In the genomic region with DNA sequence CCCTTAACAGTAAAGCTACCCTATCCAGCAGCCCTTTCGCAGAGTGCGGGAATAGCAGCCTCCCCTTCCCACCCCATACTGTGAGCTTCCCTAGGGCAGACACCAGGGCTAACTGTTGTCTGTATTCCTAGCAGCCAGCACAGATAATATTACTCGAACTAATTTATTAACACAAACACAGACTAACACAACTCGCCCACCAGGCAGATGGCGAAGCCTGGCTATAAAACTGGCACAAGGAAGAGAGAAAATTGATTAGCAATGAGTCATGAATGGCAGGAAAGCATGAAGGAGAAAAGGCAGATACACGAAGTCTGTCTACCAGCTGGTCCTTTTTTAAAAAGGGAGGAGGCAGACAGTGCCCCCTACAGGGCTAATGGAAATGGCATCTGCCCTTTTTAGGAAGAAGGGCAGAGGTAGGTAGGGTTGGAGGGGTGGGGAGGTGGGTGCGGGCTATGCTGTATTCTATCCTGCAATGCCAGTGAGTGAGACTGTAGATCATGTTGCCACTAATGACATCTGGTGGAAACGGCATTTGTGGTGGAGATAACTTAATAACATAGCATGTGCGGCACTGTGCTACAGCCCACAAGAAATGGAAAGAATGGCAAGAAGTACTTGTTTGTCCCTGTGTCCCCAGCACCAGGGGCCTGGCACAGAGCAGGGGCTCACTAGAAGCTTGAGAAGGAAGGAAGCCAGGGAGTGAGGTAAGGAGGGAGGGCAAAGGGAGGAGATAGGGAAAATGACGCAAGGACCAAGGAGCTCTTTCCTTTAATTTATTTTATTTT, we compare ENCODE assay signal across 8 cellular contexts. TPM values are rescaled to one million over a fixed set of nuclear protein-coding genes. Genes with fewer than 3 reads are reported as not detected.
DNase-seq lines count a peak whose midpoint lies in the region; ATAC-seq and TF ChIP-seq lines count a peak whose summit lies in the region.

No MANE protein-coding gene starts in this region.

- CTCF ChIA-PET in activated naive CD4-positive, alpha-beta T cell treated with anti-CD3 and anti-CD28 coated beads for 36 hours (lab: Charles Lee) = interaction anchor here (0.6 to 9.7 kb wide), 31 partner anchors 9 to 796 kb away, joined by 3 to 95 read pairs (median 4); a partner anchor contains a TSS

- no peak for TF ChIP-seq POLR2A in gastrocnemius medialis (IDR thresholded peaks at IDR 0.05)

- H3K27me3 Mint-ChIP-seq in activated naive CD4-positive, alpha-beta T cell treated with anti-CD3 and anti-CD28 coated beads for 36 hours (ENCODE audit: low read depth) = peaks cover 14% of the 10 kb centered on the region

- no peaks in the 10 kb centered on the region for H3K79me2 ChIP-seq in KMS-11 (ENCODE audit: insufficient read depth, low read depth)

- peak; percentile 60 for TF ChIP-seq CTCF in KMS-11 (conservative IDR thresholded peaks at IDR 0.05; ENCODE audit: low read depth, low read length)
- peak in 3 of 5 experiments; percentile 32 to 53 (median 43) for TF ChIP-seq CTCF in gastrocnemius medialis (IDR thresholded peaks at IDR 0.05 in 4 of 5, conservative IDR thresholded peaks at IDR 0.05 in 1 of 5)

- no peak overlapping the region for H3K27ac Mint-ChIP-seq in activated naive CD4-positive, alpha-beta T cell treated with anti-CD3 and anti-CD28 coated beads for 36 hours

- H2AFZ ChIP-seq in KMS-11 (ENCODE audit: low read depth) = no peak overlapping the region

- H3K4me1 ChIP-seq in KMS-11 (ENCODE audit: low read depth, poor library complexity, severe bottlenecking) (no peaks in the 10 kb centered on the region), gastrocnemius medialis (no peaks in the 10 kb centered on the region)

- intact Hi-C loops in activated naive CD4-positive, alpha-beta T cell treated with anti-CD3 and anti-CD28 coated beads for 36 hours (cut with micrococcal nuclease) = loop anchor here (2.0 kb wide), 1 partner anchor 336 kb away; no protein-coding TSS in a partner anchor
- intact Hi-C loops in left cardiac atrium (cut with DNase I) (no loop called here), gastrocnemius medialis (cut with DNase I; ENCODE audit: low total_unique reads) (no loop called here)

- no peak overlapping the region for H3K27ac ChIP-seq in KMS-11
- H3K27ac ChIP-seq in gastrocnemius medialis = no peak overlapping the region

- H3K9ac ChIP-seq in KMS-11 = no peak overlapping the region

- no peak overlapping the region for H3K4me3 Mint-ChIP-seq in activated naive CD4-positive, alpha-beta T cell treated with anti-CD3 and anti-CD28 coated beads for 36 hours

- H3K4me3 ChIP-seq in KMS-11 (IDR thresholded peaks at IDR 0.05; ENCODE audit: insufficient read depth, low read depth, low read length) (no peak overlapping the region), gastrocnemius medialis (no peak overlapping the region)

- H3K4me1 Mint-ChIP-seq in activated naive CD4-positive, alpha-beta T cell treated with anti-CD3 and anti-CD28 coated beads for 36 hours (ENCODE audit: low read depth) = peaks cover 4% of the 10 kb centered on the region

- H3K27me3 ChIP-seq in KMS-11 (ENCODE audit: insufficient read depth, low read depth) (no peaks in the 10 kb centered on the region), gastrocnemius medialis (peaks cover 0 to 4% (median 2%) of the 10 kb centered on the region in 3 donors)

- in situ Hi-C loops in gastrocnemius medialis (cut with MboI; ENCODE audit: low sequenced_read_pairs in 4 of 4) = loop anchor here in 1 of 4 donors (5.0 kb wide), 1 partner anchor 107 kb away; no protein-coding TSS in a partner anchor

- no peak overlapping the region for H3K4me2 ChIP-seq in KMS-11

- H3K36me3 ChIP-seq in KMS-11 (ENCODE audit: insufficient read depth) = no peaks in the 10 kb centered on the region
- no peaks in the 10 kb centered on the region for H3K36me3 ChIP-seq in gastrocnemius medialis

- H3K9me3 ChIP-seq in gastrocnemius medialis = no peaks in the 10 kb centered on the region

- DNase-seq in DMS114 treated with DMSO at 0.1 percent for 48 hours (lab: John Stamatoyannopoulos, UW; ENCODE audit: unreplicated experiment) (peak; percentile 12), SK-N-DZ (ENCODE audit: low spot score) (peak; percentile 72), left cardiac atrium (peak; percentile 42), gastrocnemius medialis (peak in 1 of 2 donors; percentile 16)
- peak; percentile 87 for DNase-seq in activated naive CD4-positive, alpha-beta T cell treated with anti-CD3 and anti-CD28 coated beads for 36 hours

- ATAC-seq in left cardiac atrium (peak in 1 of 2 donors; percentile 25), gastrocnemius medialis (peak in 1 of 2 donors; percentile 32), HG02759 (IDR thresholded peaks at IDR 0.05; ENCODE audit: unreplicated experiment) (no peak), GM19035 (IDR thresholded peaks at IDR 0.05; ENCODE audit: unreplicated experiment) (no peak)

- H4K20me1 ChIP-seq in KMS-11 (ENCODE audit: insufficient read depth) = no peaks in the 10 kb centered on the region

- no peaks in the 10 kb centered on the region for H3K9me3 Mint-ChIP-seq in activated naive CD4-positive, alpha-beta T cell treated with anti-CD3 and anti-CD28 coated beads for 36 hours

- H3K36me3 Mint-ChIP-seq in activated naive CD4-positive, alpha-beta T cell treated with anti-CD3 and anti-CD28 coated beads for 36 hours (ENCODE audit: low read depth) = no peaks in the 10 kb centered on the region

RNA-seq across cellular contexts. Expression of a gene that starts 30.6 kb away (rescaled TPM):
- 73.4 and 89.0 TPM in 2 replicates for polyA plus RNA-seq in SK-N-DZ (2014; cell fraction: cytosol; rRNA removed)
- 104 and 179 TPM in 2 replicates for polyA plus RNA-seq in SK-N-DZ (2014; cell fraction: nucleus; rRNA removed)
- 10 to 100 TPM; 74.9 to 75.1 TPM for total RNA-seq in activated naive CD4-positive, alpha-beta T cell treated with anti-CD3 and anti-CD28 coated beads for 36 hours
- 10 to 100 TPM; 10.3 to 18.3 TPM for total RNA-seq in left cardiac atrium
- 10 to 100 TPM in 3 of 4 donors, 1 to 10 TPM in 1; 9.5 to 24.3 (median 14.7) TPM for total RNA-seq in gastrocnemius medialis
